Comparison of ENCODE assay signal across 8 cellular contexts in genomic region chr6:28980797-28981390, GRCh38. TPM values are rescaled to one million over a fixed set of nuclear protein-coding genes. Genes with fewer than 3 reads are reported as not detected.
DNase-seq lines count a peak whose midpoint lies in the region; ATAC-seq and TF ChIP-seq lines count a peak whose summit lies in the region.

No MANE protein-coding gene starts in this region.

- H3K9ac ChIP-seq in DND-41 (ENCODE audit: low read depth, low read length), result peak overlapping the region; percentile 52
- peak overlapping the region; percentile 40 for H3K9ac ChIP-seq in H9 (ENCODE audit: extremely low read depth, insufficient read length, low read length)
- peak overlapping the region; percentile 70 for H3K9ac ChIP-seq in smooth muscle cell (ENCODE audit: low read depth)

- no CpG with 5 or more reads among the region's 16 CpGs for WGBS in H9 (ENCODE audit: extremely low coverage, insufficient read length, low lambda C conversion rate)
- 1% methylated on average over 16 of the region's 16 CpGs for WGBS in smooth muscle cell (ENCODE audit: low lambda C conversion rate)

- no peak overlapping the region for H4K5ac ChIP-seq in H9 (ENCODE audit: insufficient read length, low read depth, low read length)

- H2BK120ac ChIP-seq in H9 (ENCODE audit: low read depth, low read length, poor library complexity, severe bottlenecking), result no peak overlapping the region

- H4K20me1 ChIP-seq in DND-41 (ENCODE audit: insufficient read depth, low read length) (no peaks in the 10 kb centered on the region), H9 (ENCODE audit: control insufficient read depth, insufficient read depth, insufficient read length) (no peaks in the 10 kb centered on the region), smooth muscle cell (ENCODE audit: low read depth) (no peaks in the 10 kb centered on the region)

- peaks cover 40% of the 10 kb centered on the region for H3K27me3 Mint-ChIP-seq in H9 (ENCODE audit: low read depth)

- H3F3A ChIP-seq in smooth muscle cell (ENCODE audit: low read depth), result peaks cover 17% of the 10 kb centered on the region

- H3K79me2 ChIP-seq in DND-41 (ENCODE audit: insufficient read depth, low read length), result no peaks in the 10 kb centered on the region
- H3K79me2 ChIP-seq in H9 (ENCODE audit: insufficient read depth, low read length), result no peaks in the 10 kb centered on the region
- no peaks in the 10 kb centered on the region for H3K79me2 ChIP-seq in smooth muscle cell (ENCODE audit: low read depth)

- H3K4me2 ChIP-seq in DND-41 (ENCODE audit: insufficient read depth, low read length) (peak overlapping the region; percentile 90), H9 (ENCODE audit: insufficient read depth, insufficient read length, low read length) (peak overlapping the region; percentile 93), smooth muscle cell (peak overlapping the region; percentile 90)

- H3K36me3 ChIP-seq in DND-41 (ENCODE audit: insufficient read depth, low read length) (no peaks in the 10 kb centered on the region), smooth muscle cell (ENCODE audit: low read depth) (no peaks in the 10 kb centered on the region)

- no peak overlapping the region for H3K56ac ChIP-seq in H9 (ENCODE audit: insufficient read length, low read depth, low read length)

- no peak overlapping the region for H2BK15ac ChIP-seq in H9 (ENCODE audit: low read depth, low read length)

- no peak overlapping the region for H4K8ac ChIP-seq in H9 (replicated peaks; ENCODE audit: insufficient read length, low read depth, low read length)

- no peak overlapping the region; the same call in 1 of the 2 replicates for H3K14ac ChIP-seq in H9 (ENCODE audit: insufficient read depth, low read length)

- H3K4ac ChIP-seq in H9 (ENCODE audit: low read depth, low read length), result no peak overlapping the region

- no peak overlapping the region for H2BK20ac ChIP-seq in H9 (ENCODE audit: low read depth, low read length, poor library complexity, severe bottlenecking)

- H4K91ac ChIP-seq in H9 (ENCODE audit: insufficient read length, low read depth, low read length), result no peak overlapping the region

- H3K36me3 Mint-ChIP-seq in H9 (ENCODE audit: insufficient read depth in 1 of 3, low read depth in 3 of 3), result peaks cover 0 to 1% (median 0%) of the 10 kb centered on the region in 3 experiments; a peak in 2 of 7 replicates

- H2BK5ac ChIP-seq in H9 (ENCODE audit: insufficient read length, low read length), result no peak overlapping the region

- H3K4me3 ChIP-seq in DND-41 (ENCODE audit: low read depth in 1 of 2, low read length in 2 of 2) (peak overlapping the region; percentile 92 to 97), smooth muscle cell (peak overlapping the region; percentile 96)

- H3K23me2 ChIP-seq in H9 (ENCODE audit: insufficient read length, low read depth, low read length, poor library complexity, severe bottlenecking), result peaks cover 8% of the 10 kb centered on the region

- peak; percentile 71 for ATAC-seq in DND-41 (ENCODE audit: insufficient read depth, low read depth)
- ATAC-seq in HG02973 (IDR thresholded peaks at IDR 0.05; ENCODE audit: unreplicated experiment), result no peak

- peaks cover 4% of the 10 kb centered on the region in 2 experiments; a peak in 4 of 5 replicates for H3K9me3 Mint-ChIP-seq in H9

- no peak overlapping the region for H2AK5ac ChIP-seq in H9 (ENCODE audit: insufficient read length, low read length)

- peaks cover 33 to 35% of the 10 kb centered on the region in 2 experiments for H3K4me1 Mint-ChIP-seq in H9

- H3K27ac Mint-ChIP-seq in H9, result peak overlapping the region in 2 of 3 experiments; percentile 81 to 84; a peak in 5 of 7 replicates

- peak overlapping the region; percentile 87 to 93 for H3K4me3 Mint-ChIP-seq in H9

- peak; percentile 67 for DNase-seq in DND-41
- DNase-seq in H9, result peak; percentile 84
- DNase-seq in NCI-H1930 (lab: John Stamatoyannopoulos, UW), result peak; percentile 41 to 52
- peak; percentile 13 for DNase-seq in T-helper 22 cell (ENCODE audit: low read depth)
- DNase-seq in central memory CD4-positive, alpha-beta T cell, result peak; percentile 48
- peak; percentile 84 for DNase-seq in iris pigment epithelial cell (ENCODE audit: low read depth)
- DNase-seq in smooth muscle cell (lab: John Stamatoyannopoulos, UW; ENCODE audit: unreplicated experiment), result no peak

- no peak overlapping the region for H3K18ac ChIP-seq in H9 (ENCODE audit: insufficient read length, low read depth, low read length)

- H3K4me1 ChIP-seq in DND-41 (ENCODE audit: insufficient read depth, low read length) (peaks cover 28% of the 10 kb centered on the region), H9 (ENCODE audit: insufficient read depth, low read length) (peaks cover 8% of the 10 kb centered on the region; the same call in 1 of the 2 replicates), smooth muscle cell (ENCODE audit: low read depth) (peaks cover 7% of the 10 kb centered on the region)

- TF ChIP-seq CTCF in DND-41 (IDR thresholded peaks at IDR 0.05; ENCODE audit: borderline replicate concordance, extremely low read depth, low read length, poor library complexity, severe bottlenecking) (peak; percentile 56), H9 (conservative IDR thresholded peaks at IDR 0.05) (peak; percentile 59), smooth muscle cell (IDR thresholded peaks at IDR 0.05; ENCODE audit: borderline replicate concordance, insufficient read depth, poor library complexity, severe bottlenecking) (peak; percentile 20)

- H3K27me3 ChIP-seq in DND-41 (ENCODE audit: insufficient read depth, low read length, poor library complexity) (no peaks in the 10 kb centered on the region), H9 (ENCODE audit: insufficient read depth, low read length) (no peaks in the 10 kb centered on the region; the same call in 1 of the 2 replicates), smooth muscle cell (ENCODE audit: low read depth) (no peaks in the 10 kb centered on the region)

- H3K9me3 ChIP-seq in DND-41 (ENCODE audit: insufficient read depth, low read length, severe bottlenecking), result no peaks in the 10 kb centered on the region
- no peaks in the 10 kb centered on the region for H3K9me3 ChIP-seq in H9 (ENCODE audit: control insufficient read depth, low read depth, low read length)
- H3K9me3 ChIP-seq in smooth muscle cell (replicated peaks; ENCODE audit: low read depth), result no peaks in the 10 kb centered on the region

- H3K23ac ChIP-seq in H9 (ENCODE audit: insufficient read length, low read depth, low read length), result no peak overlapping the region

- peak overlapping the region; percentile 59 for H3K27ac ChIP-seq in DND-41 (ENCODE audit: low read length)
- H3K27ac ChIP-seq in H9 (ENCODE audit: insufficient read length, low read depth, low read length), result no peak overlapping the region
- peak overlapping the region; percentile 61 for H3K27ac ChIP-seq in smooth muscle cell (ENCODE audit: low read depth)

- H3T11ph ChIP-seq in H9 (ENCODE audit: low read length), result no peak overlapping the region

- H2AFZ ChIP-seq in DND-41 (ENCODE audit: low read depth, low read length) (peak overlapping the region; percentile 80), H9 (ENCODE audit: low read length) (peak overlapping the region; percentile 80), smooth muscle cell (ENCODE audit: low read depth) (peak overlapping the region; percentile 57)

- no peaks in the 10 kb centered on the region for H3K79me1 ChIP-seq in H9 (ENCODE audit: insufficient read depth, low read depth, low read length, poor library complexity, severe bottlenecking)

- H2BK12ac ChIP-seq in H9 (ENCODE audit: insufficient read length, low read depth, low read length), result no peak overlapping the region

RNA-seq across cellular contexts. Expression of gene ZNF311, which starts 24.2 kb away (rescaled TPM):
- total RNA-seq in H9 (2021) (0.57 and 0.68 TPM in 2 replicates), smooth muscle cell (0.58 and 2.6 TPM in 2 replicates)
- 0.17 and 1.0 TPM in 2 replicates for polyA plus RNA-seq in smooth muscle cell

RNA-seq across cellular contexts. Expression of gene TRIM27, which starts 57.1 kb away (rescaled TPM):
- total RNA-seq in H9 (2021), result 93.1 and 98.2 TPM in 2 replicates
- total RNA-seq in smooth muscle cell, result 61.6 and 63.8 TPM in 2 replicates
- 55.5 and 62.0 TPM in 2 replicates for polyA plus RNA-seq in smooth muscle cell
